Comparison of ENCODE assay signal across 1 cellular context in the genomic region with DNA sequence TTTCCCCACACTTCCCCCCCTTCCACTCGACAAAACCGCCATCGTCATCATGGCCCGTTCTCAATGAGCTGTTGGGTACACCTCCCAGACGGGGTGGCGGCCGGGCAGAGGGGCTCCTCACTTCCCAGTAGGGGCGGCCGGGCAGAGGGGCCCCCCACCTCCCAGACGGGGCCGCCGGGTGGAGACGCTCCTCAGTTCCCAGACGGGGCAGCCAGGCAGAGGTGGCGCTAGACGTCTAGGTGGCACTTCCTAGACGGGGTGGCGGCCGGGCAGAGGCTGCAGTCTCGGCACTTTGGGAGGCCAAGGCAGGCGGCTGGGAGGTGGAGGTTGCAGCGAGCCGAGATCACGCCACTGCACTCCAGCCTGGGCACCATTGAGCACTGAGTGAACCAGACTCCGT.
DNase-seq lines count a peak whose midpoint lies in the region; ATAC-seq lines count a peak whose summit lies in the region.
"Not testable (repeated sequence)": the region's sequence is repeated elsewhere in the genome, so short reads cannot be mapped to it uniquely, and the experiment has no call there.

No MANE protein-coding gene starts in this region.

- not testable (repeated sequence) for H3K27ac Mint-ChIP-seq in stimulated activated naive CD8-positive, alpha-beta T cell treated with anti-CD3 and anti-CD28 coated beads, Interleukin-15, amount 100 ng/mL, for 72 hours

- not testable (repeated sequence) for H3K4me1 Mint-ChIP-seq in stimulated activated naive CD8-positive, alpha-beta T cell treated with anti-CD3 and anti-CD28 coated beads, Interleukin-15, amount 100 ng/mL, for 72 hours

- H3K4me3 Mint-ChIP-seq in stimulated activated naive CD8-positive, alpha-beta T cell treated with anti-CD3 and anti-CD28 coated beads, Interleukin-15, amount 100 ng/mL, for 72 hours, result not testable (repeated sequence)

- not testable (repeated sequence) for H3K27me3 Mint-ChIP-seq in stimulated activated naive CD8-positive, alpha-beta T cell treated with anti-CD3 and anti-CD28 coated beads, Interleukin-15, amount 100 ng/mL, for 72 hours

- ATAC-seq in stimulated activated naive CD8-positive, alpha-beta T cell treated with anti-CD3 and anti-CD28 coated beads, Interleukin-15, amount 100 ng/mL, for 72 hours, result peak; percentile 49

- not testable (repeated sequence) for DNase-seq in stimulated activated naive CD8-positive, alpha-beta T cell treated with anti-CD3 and anti-CD28 coated beads, Interleukin-15, amount 100 ng/mL, for 72 hours

- H3K9me3 Mint-ChIP-seq in stimulated activated naive CD8-positive, alpha-beta T cell treated with anti-CD3 and anti-CD28 coated beads, Interleukin-15, amount 100 ng/mL, for 72 hours, result not testable (repeated sequence)
